31 cellular contexts compared by ENCODE assay signal in the genomic region with DNA sequence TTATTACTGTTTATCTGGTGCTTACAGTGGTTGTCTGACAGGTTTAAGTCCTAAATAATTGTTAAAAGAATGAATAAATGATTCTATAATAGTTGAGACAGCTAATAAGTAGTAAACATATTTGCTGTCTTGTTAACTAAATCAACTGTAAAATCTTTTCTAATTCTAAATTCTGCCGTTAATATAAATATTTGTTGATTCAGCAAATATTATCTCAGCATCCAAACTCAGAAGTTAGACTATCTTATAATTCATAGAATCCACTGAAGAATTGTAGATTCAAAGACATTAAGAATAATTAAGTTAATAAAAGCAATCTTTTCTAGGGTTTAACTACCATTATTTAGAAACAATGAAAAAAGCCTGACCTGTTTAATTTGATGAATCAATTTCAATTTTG.
"Had no signal": no experiment of that assay in that cellular context is flagged by ENCODE, and none has a peak within 500 bp of the region (broad histone marks: within the 10 kb centered on the region; RNA-seq: fewer than 3 reads in every experiment).

No MANE protein-coding gene starts in this region.

- H3K4me2 ChIP-seq: smooth muscle cell had no signal

- H3K27me3 Mint-ChIP-seq: progenitor cell of endocrine pancreas; stimulated activated memory B cell treated with anti-CD40 and anti-IgM and Interleukin-4, amounts not matched to agents 10 μg/mL and 1 μg/mL and 100 μg/mL, for 72 hours had no signal

- H3K27ac Mint-ChIP-seq: naive thymus-derived CD4-positive, alpha-beta T cell; natural killer cell; nephron; neural progenitor cell; progenitor cell of endocrine pancreas; stimulated activated memory B cell treated with anti-CD40 and anti-IgM and Interleukin-4, amounts not matched to agents 10 μg/mL and 1 μg/mL and 100 μg/mL, for 72 hours had no signal

- H3K9ac ChIP-seq: neural progenitor cell, parathyroid adenoma had no signal

- FAIRE-seq: urothelium cell line had no signal

- H3K4me1 Mint-ChIP-seq: natural killer cell; stimulated activated memory B cell treated with anti-CD40 and anti-IgM and Interleukin-4, amounts not matched to agents 10 μg/mL and 1 μg/mL and 100 μg/mL, for 72 hours had no signal

- H3K36me3 ChIP-seq: neural progenitor cell, ovary, spleen, stomach, thoracic aorta, thyroid gland, tibial nerve, upper lobe of left lung, vagina had no signal

- H3K9me3 Mint-ChIP-seq: natural killer cell; nephron; neural progenitor cell; stimulated activated memory B cell treated with anti-CD40 and anti-IgM and Interleukin-4, amounts not matched to agents 10 μg/mL and 1 μg/mL and 100 μg/mL, for 72 hours had no signal

- H3K27me3 ChIP-seq: neural progenitor cell, ovary, spleen, stomach, thyroid gland, tibial nerve, upper lobe of left lung, vagina had no signal

- H3K79me2 ChIP-seq: parathyroid adenoma had no signal

- H3K27ac ChIP-seq: neural progenitor cell, ovary, parathyroid adenoma, psoas muscle, skin epidermis, spleen, stomach, thoracic aorta, thyroid gland, tibial nerve, upper lobe of left lung, vagina had no signal

- H3K4me3 ChIP-seq: neural progenitor cell, ovary, psoas muscle, skin epidermis, smooth muscle cell, spleen, stomach, thoracic aorta, thyroid gland, tibial nerve, upper lobe of left lung, vagina had no signal

- H2AFZ ChIP-seq: neural progenitor cell, parathyroid adenoma had no signal

- DNase-seq: naive thymus-derived CD4-positive, alpha-beta T cell; natural killer cell; occipital lobe; ovary; posterior cingulate gyrus; psoas muscle; right cardiac atrium; spleen; stimulated activated CD4-positive, alpha-beta T cell treated with anti-CD3 and anti-CD28 coated beads, Interleukin-12 subunit alpha, Interleukin-12 subunit beta, amount 100 ng/mL, for 4 hours; stimulated activated CD4-positive, alpha-beta T cell treated with anti-CD3 and anti-CD28 coated beads, Interleukin-1b, Interleukin-23, amount 100 ng/mL, for 48 hours; stimulated activated CD4-positive, alpha-beta T cell treated with anti-CD3 and anti-CD28 coated beads, Interleukin-4, amount 100 ng/mL, for 1 hour; stimulated activated CD4-positive, alpha-beta T cell treated with anti-CD3 and anti-CD28 coated beads, Interleukin-4, amount 100 ng/mL, for 4 hours; stimulated activated CD8-positive, alpha-beta memory T cell treated with anti-CD3 and anti-CD28 coated beads, Interleukin-4, amount 100 ng/mL, for 48 hours; stimulated activated naive CD4-positive, alpha-beta T cell; stimulated activated naive CD8-positive, alpha-beta T cell treated with anti-CD3 and anti-CD28 coated beads, Interleukin-15, Interleukin-2, amounts not matched to agents 100 U/mL and 50 U/mL, for 24 hours; stomach; thyroid gland; trophoblast cell; upper lobe of left lung had no signal

- ATAC-seq: naive thymus-derived CD4-positive, alpha-beta T cell; natural killer cell; psoas muscle; right cardiac atrium; sciatic nerve; stimulated activated memory B cell treated with anti-CD40 and anti-IgM and Interleukin-4, amounts not matched to agents 10 μg/mL and 1 μg/mL and 100 μg/mL, for 72 hours; stimulated activated naive CD8-positive, alpha-beta T cell treated with anti-CD3 and anti-CD28 coated beads, Interleukin-15, Interleukin-2, amounts not matched to agents 100 U/mL and 50 U/mL, for 24 hours had no signal

- H3K9me3 ChIP-seq: ovary, psoas muscle, spleen, stomach, thoracic aorta, thyroid gland, tibial nerve, upper lobe of left lung, vagina had no signal

- H3K4me1 ChIP-seq: parathyroid adenoma, psoas muscle, thyroid gland, upper lobe of left lung, vagina had no signal

- H3K4me3 Mint-ChIP-seq: naive thymus-derived CD4-positive, alpha-beta T cell; natural killer cell; nephron; neural progenitor cell; stimulated activated memory B cell treated with anti-CD40 and anti-IgM and Interleukin-4, amounts not matched to agents 10 μg/mL and 1 μg/mL and 100 μg/mL, for 72 hours had no signal
